ENCODE assay signal across 2 cellular contexts in the genomic region with DNA sequence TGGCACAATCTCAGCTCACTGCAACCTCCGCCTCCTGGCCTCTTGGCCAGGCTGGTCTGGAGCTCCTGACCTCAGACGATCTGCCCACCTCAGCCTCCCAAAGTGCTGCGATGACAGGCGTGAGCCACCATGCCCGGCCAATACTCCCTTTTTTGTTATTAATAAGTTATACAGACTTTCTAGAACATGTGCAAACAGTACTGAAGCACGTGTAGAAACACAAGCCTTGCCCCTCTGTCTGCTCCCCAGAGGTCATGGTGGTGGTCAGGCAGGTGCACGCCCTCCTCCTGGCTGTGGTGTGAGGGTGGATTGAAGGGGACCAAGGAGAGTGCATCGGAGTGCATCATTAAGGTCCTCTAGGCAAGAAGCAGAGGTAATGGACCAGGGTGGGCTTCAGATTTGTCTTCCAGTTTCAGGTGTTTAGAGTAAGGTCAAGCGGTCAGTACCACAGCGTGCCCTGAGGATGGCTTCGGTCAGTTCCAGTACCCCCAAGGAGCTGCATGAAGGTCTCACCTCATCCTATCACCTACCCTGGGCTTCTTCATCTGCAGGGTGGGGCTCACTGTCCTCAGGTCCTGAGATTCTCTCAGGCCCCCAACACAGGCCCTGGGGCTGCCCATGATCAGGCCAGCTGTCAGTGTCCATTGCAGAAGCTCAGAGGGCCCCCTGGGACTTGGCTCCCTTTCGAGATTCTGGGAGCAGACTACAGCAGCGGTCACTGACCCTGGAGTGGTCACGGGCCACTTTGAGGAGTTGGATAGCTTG.
TF ChIP-seq lines count a peak whose summit lies in the region.

No MANE protein-coding gene starts in this region.

TF ChIP-seq in IMR-90, 13 proteins besides CTCF, POLR2A, EP300 and RAD21 (continued from another document):
- TF ChIP-seq BHLHE40 (IDR thresholded peaks at IDR 0.05; ENCODE audit: low read depth, low read length) (no peak), MXI1 (IDR thresholded peaks at IDR 0.05; ENCODE audit: borderline replicate concordance, low read depth, low read length) (no peak), RFX5 (IDR thresholded peaks at IDR 0.05; ENCODE audit: low read depth, low read length) (no peak), SMC3 (IDR thresholded peaks at IDR 0.05; ENCODE audit: low read depth, low read length) (no peak), CEBPB (IDR thresholded peaks at IDR 0.05; ENCODE audit: low read depth, low read length) (no peak), RCOR1 (IDR thresholded peaks at IDR 0.05; ENCODE audit: insufficient replicate concordance, low read length) (no peak), FOS (IDR thresholded peaks at IDR 0.05; ENCODE audit: low read depth, low read length) (no peak), NFE2L2 (IDR thresholded peaks at IDR 0.05; ENCODE audit: low read depth, low read length) (no peak)
- TF ChIP-seq, protein P1, sequence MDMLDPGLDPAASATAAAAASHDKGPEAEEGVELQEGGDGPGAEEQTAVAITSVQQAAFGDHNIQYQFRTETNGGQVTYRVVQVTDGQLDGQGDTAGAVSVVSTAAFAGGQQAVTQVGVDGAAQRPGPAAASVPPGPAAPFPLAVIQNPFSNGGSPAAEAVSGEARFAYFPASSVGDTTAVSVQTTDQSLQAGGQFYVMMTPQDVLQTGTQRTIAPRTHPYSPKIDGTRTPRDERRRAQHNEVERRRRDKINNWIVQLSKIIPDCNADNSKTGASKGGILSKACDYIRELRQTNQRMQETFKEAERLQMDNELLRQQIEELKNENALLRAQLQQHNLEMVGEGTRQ (IDR thresholded peaks at IDR 0.05; ENCODE audit: low read depth, low read length), result no peak

TF ChIP-seq in WTC11, 78 proteins besides CTCF, POLR2A, EP300 and RAD21 (continued from another document):
- TF ChIP-seq, protein P2, sequence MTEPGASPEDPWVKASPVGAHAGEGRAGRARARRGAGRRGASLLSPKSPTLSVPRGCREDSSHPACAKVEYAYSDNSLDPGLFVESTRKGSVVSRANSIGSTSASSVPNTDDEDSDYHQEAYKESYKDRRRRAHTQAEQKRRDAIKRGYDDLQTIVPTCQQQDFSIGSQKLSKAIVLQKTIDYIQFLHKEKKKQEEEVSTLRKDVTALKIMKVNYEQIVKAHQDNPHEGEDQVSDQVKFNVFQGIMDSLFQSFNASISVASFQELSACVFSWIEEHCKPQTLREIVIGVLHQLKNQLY (CRISPR knock-in tag; IDR thresholded peaks at IDR 0.05), result no peak
- TF ChIP-seq, protein P3, sequence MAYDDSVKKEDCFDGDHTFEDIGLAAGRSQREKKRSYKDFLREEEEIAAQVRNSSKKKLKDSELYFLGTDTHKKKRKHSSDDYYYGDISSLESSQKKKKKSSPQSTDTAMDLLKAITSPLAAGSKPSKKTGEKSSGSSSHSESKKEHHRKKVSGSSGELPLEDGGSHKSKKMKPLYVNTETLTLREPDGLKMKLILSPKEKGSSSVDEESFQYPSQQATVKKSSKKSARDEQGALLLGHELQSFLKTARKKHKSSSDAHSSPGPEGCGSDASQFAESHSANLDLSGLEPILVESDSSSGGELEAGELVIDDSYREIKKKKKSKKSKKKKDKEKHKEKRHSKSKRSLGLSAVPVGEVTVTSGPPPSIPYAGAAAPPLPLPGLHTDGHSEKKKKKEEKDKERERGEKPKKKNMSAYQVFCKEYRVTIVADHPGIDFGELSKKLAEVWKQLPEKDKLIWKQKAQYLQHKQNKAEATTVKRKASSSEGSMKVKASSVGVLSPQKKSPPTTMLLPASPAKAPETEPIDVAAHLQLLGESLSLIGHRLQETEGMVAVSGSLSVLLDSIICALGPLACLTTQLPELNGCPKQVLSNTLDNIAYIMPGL (CRISPR knock-in tag; IDR thresholded peaks at IDR 0.05), result no peak
- no peak for TF ChIP-seq IRF2 (CRISPR knock-in tag; IDR thresholded peaks at IDR 0.05; ENCODE audit: borderline replicate concordance, low read depth)
- TF ChIP-seq, protein P4, sequence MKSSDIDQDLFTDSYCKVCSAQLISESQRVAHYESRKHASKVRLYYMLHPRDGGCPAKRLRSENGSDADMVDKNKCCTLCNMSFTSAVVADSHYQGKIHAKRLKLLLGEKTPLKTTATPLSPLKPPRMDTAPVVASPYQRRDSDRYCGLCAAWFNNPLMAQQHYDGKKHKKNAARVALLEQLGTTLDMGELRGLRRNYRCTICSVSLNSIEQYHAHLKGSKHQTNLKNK (CRISPR knock-in tag; IDR thresholded peaks at IDR 0.05), result no peak
- TF ChIP-seq GABPB1 (CRISPR knock-in tag; IDR thresholded peaks at IDR 0.05), result no peak
- no peak for TF ChIP-seq KAT7 (CRISPR knock-in tag; IDR thresholded peaks at IDR 0.05; ENCODE audit: borderline replicate concordance)
- TF ChIP-seq SP1 (CRISPR knock-in tag; conservative IDR thresholded peaks at IDR 0.05), result no peak
- TF ChIP-seq CREM (CRISPR knock-in tag; IDR thresholded peaks at IDR 0.05), result no peak
- no peak for TF ChIP-seq TEAD1 (CRISPR knock-in tag; IDR thresholded peaks at IDR 0.05)
- TF ChIP-seq, protein P5, sequence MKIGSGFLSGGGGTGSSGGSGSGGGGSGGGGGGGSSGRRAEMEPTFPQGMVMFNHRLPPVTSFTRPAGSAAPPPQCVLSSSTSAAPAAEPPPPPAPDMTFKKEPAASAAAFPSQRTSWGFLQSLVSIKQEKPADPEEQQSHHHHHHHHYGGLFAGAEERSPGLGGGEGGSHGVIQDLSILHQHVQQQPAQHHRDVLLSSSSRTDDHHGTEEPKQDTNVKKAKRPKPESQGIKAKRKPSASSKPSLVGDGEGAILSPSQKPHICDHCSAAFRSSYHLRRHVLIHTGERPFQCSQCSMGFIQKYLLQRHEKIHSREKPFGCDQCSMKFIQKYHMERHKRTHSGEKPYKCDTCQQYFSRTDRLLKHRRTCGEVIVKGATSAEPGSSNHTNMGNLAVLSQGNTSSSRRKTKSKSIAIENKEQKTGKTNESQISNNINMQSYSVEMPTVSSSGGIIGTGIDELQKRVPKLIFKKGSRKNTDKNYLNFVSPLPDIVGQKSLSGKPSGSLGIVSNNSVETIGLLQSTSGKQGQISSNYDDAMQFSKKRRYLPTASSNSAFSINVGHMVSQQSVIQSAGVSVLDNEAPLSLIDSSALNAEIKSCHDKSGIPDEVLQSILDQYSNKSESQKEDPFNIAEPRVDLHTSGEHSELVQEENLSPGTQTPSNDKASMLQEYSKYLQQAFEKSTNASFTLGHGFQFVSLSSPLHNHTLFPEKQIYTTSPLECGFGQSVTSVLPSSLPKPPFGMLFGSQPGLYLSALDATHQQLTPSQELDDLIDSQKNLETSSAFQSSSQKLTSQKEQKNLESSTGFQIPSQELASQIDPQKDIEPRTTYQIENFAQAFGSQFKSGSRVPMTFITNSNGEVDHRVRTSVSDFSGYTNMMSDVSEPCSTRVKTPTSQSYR (CRISPR knock-in tag; IDR thresholded peaks at IDR 0.05), result no peak
- TF ChIP-seq NR1H2 (CRISPR knock-in tag; IDR thresholded peaks at IDR 0.05), result no peak
